Comparison of ENCODE assay signal across 1 cellular context in the genomic region with DNA sequence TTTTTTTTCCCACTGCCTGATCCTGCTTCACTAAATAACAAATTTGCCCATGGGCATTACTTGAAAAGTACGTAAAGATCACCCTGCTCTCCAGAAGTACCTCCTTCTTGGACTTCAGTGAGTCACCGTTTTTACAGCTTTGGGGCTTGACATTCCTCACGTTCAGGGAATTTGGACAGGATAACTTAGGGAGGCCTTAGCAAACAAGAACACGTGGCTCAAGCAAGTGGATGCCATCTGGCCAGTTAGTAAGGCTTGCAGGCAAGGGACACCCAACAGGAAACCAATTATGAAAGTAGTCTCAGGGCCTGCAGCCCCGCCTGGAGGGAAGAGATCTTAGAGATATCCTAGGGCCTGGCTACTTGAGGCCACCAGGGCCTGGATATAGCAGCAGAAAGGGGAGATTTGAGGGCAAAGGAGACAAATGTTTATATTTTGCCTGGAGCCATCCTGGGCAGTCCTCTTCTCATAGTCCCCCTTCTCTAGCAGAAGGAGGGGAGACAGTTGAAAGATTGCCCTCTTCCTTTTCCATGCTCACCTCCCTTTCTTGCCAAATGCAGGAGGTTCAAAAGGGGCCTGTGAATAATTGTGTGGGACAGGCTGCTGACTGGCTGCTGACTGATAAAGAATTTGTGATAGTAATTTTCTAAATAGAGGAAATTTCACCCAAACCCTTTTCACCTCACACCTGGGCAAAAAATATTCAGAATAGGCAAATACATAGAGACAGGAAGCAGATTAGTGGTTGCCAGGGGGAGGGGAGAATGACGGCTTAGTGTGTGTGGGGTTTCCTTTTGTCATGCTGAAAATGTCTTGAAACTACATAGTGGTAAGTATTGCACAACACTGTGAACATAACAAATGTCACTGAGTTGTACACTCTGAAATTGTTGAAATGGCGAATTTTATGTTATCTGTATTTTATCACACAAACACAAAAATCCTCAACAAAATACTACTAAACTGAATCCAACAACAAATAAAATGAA.
TF ChIP-seq lines count a peak whose summit lies in the region.

No MANE protein-coding gene starts in this region.

TF ChIP-seq in PFSK-1, 5 proteins besides CTCF, POLR2A, EP300 and RAD21 (continued from another document):
- 0 out of 4 replicates have a peak, but pooled peaks of 1 of the 2 experiments have one; percentile 25 for TF ChIP-seq REST (IDR thresholded peaks at IDR 0.05; ENCODE audit: insufficient read depth in 1 of 2, low read depth in 2 of 2, low read length in 2 of 2)
- TF ChIP-seq FOXP2 (optimal IDR thresholded peaks at IDR 0.05; ENCODE audit: borderline replicate concordance, extremely low read depth, extremely low read length, insufficient read depth): no peak
